Comparison of ENCODE assay signal across 9 cellular contexts in the genomic region with DNA sequence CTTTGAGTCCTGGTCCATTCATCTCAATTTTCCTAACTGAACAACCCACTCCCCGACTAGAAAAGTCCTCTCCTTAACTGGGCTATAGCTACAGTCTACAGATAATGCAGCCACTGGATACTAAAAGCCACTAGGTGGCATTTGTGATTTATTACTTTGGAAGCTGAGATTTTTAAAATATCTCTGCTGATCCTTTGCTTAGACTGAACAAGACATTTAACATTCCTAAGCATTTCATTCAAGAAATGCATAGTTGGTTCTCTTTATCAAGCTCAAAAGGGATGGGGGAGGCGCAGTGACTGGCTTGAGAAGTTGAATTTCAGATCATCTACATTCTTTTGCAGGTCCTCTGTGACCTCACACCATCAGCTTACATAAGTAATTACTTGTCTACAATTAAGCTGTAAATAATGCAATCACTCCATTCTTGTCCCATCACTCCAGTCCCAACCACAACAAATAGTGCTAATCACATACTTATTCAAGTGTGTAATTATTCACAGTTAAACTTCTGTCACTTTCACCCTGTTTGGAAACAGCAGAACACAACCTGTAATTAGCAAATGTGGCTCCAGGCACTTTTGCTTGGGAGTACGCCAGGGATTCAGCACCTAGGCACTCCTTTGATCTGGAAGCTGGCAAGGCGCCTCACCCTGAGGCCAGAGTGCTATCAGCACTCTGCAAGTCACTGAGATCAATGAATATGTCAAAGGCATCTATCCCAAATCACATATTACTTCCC.
DNase-seq lines count a peak whose midpoint lies in the region; ATAC-seq and TF ChIP-seq lines count a peak whose summit lies in the region.
"Had no signal": no experiment of that assay in that cellular context is flagged by ENCODE, and none has a peak within 500 bp of the region (broad histone marks: within the 10 kb centered on the region; RNA-seq: fewer than 3 reads in every experiment).

No MANE protein-coding gene starts in this region.

- no peaks in the 10 kb centered on the region for H3K27me3 ChIP-seq in breast epithelium
- H3K27me3 ChIP-seq in hepatocyte, result peaks cover 4% of the 10 kb centered on the region
- H3K27me3 ChIP-seq in upper lobe of right lung, result no peaks in the 10 kb centered on the region
- H3K27me3 ChIP-seq in ovary, result no peaks in the 10 kb centered on the region
- H3K27me3 ChIP-seq: SJCRH30 had no signal

- H4K20me1 ChIP-seq in hepatocyte (ENCODE audit: insufficient read depth, poor library complexity, severe bottlenecking), result no peaks in the 10 kb centered on the region

- H3K27me3 Mint-ChIP-seq in MCF 10A (ENCODE audit: insufficient read depth, unreplicated experiment), result peaks cover 11% of the 10 kb centered on the region

- peak; percentile 1 for DNase-seq in MCF 10A (ENCODE audit: unreplicated experiment)
- no peak for DNase-seq in breast epithelium (ENCODE audit: low spot score in 2 of 2)
- peak; percentile 32 for DNase-seq in SHP77 treated with DMSO at 0.1 percent for 48 hours (lab: John Stamatoyannopoulos, UW)
- DNase-seq in hepatocyte (ENCODE audit: low spot score), result no peak
- DNase-seq in upper lobe of right lung, result no peak
- no peak for DNase-seq in LoVo (ENCODE audit: low spot score)
- no peak for DNase-seq in ovary

- H3K36me3 Mint-ChIP-seq in MCF 10A (ENCODE audit: insufficient read depth, unreplicated experiment), result peaks cover 5% of the 10 kb centered on the region

- WGBS in hepatocyte (ENCODE audit: low lambda C conversion rate, missing lambda C conversion rate), result 29% methylated on average over 4 of the region's 4 CpGs
- WGBS in ovary, 3 donors, result 54 to 57% (median 55%) methylated on average over 4 of the region's 4 CpGs

- H3K27ac ChIP-seq in breast epithelium (no peak overlapping the region), hepatocyte (no peak overlapping the region), upper lobe of right lung (no peak overlapping the region), ovary (no peak overlapping the region)
- H3K27ac ChIP-seq: SJCRH30 had no signal

- peaks cover 0 to 9% of the 10 kb centered on the region in 2 donors for H3K4me1 ChIP-seq in breast epithelium
- H3K4me1 ChIP-seq in hepatocyte (ENCODE audit: insufficient read depth), result peaks cover 13% of the 10 kb centered on the region
- H3K4me1 ChIP-seq in upper lobe of right lung, result no peaks in the 10 kb centered on the region
- peaks cover 2% of the 10 kb centered on the region for H3K4me1 ChIP-seq in ovary (ENCODE audit: insufficient read depth)
- H3K4me1 ChIP-seq: SJCRH30 had no signal

- CTCF ChIA-PET in MCF 10A (lab: Yijun Ruan, JAX), result interaction anchor here (0.6 to 3.1 kb wide), 13 partner anchors 21 to 592 kb away, joined by 3 to 23 read pairs (median 3); no protein-coding TSS in a partner anchor

- H3K9me3 ChIP-seq in breast epithelium (no peaks in the 10 kb centered on the region), hepatocyte (ENCODE audit: low read depth) (no peaks in the 10 kb centered on the region), upper lobe of right lung (no peaks in the 10 kb centered on the region), ovary (no peaks in the 10 kb centered on the region)
- H3K9me3 ChIP-seq: SJCRH30 had no signal

- no peak overlapping the region for H3K4me3 Mint-ChIP-seq in MCF 10A (ENCODE audit: unreplicated experiment)

- H3K27ac Mint-ChIP-seq in MCF 10A (ENCODE audit: low read depth, unreplicated experiment), result no peak overlapping the region

- intact Hi-C loops in MCF 10A (cut with micrococcal nuclease) (loop anchor here (1.0 kb wide), 2 partner anchors 590 to 1134 kb away; no protein-coding TSS in a partner anchor), breast epithelium (cut with DNase I; ENCODE audit: low total_unique reads) (no loop called here), upper lobe of right lung (cut with DNase I) (no loop called here), ovary (cut with DNase I) (no loop called here)

- no peaks in the 10 kb centered on the region for H3K9me3 Mint-ChIP-seq in MCF 10A (ENCODE audit: unreplicated experiment)

- POLR2A ChIA-PET in MCF 10A (lab: Yijun Ruan, JAX), result interaction anchor here (0.7 to 1.5 kb wide), 2 partner anchors 9 to 319 kb away, joined by 3 read pairs; no protein-coding TSS in a partner anchor

- TF ChIP-seq POLR2A in breast epithelium (IDR thresholded peaks at IDR 0.05) (no peak), ovary (IDR thresholded peaks at IDR 0.05) (no peak)

- no peak overlapping the region for H3K4me2 ChIP-seq in hepatocyte

- ATAC-seq in upper lobe of right lung, result peak; percentile 29
- ATAC-seq in HG03354 (IDR thresholded peaks at IDR 0.05; ENCODE audit: poor library complexity, severe bottlenecking, unreplicated experiment), result no peak

- TF ChIP-seq CTCF in MCF 10A (IDR thresholded peaks at IDR 0.05; ENCODE audit: unreplicated experiment) (peak; percentile 19), breast epithelium (IDR thresholded peaks at IDR 0.05) (no peak), hepatocyte (IDR thresholded peaks at IDR 0.05; ENCODE audit: poor library complexity) (peak; percentile 53), upper lobe of right lung (IDR thresholded peaks at IDR 0.05) (peak; percentile 25), ovary (IDR thresholded peaks at IDR 0.05) (no peak)

- H3K36me3 ChIP-seq in breast epithelium (no peaks in the 10 kb centered on the region), hepatocyte (replicated peaks; ENCODE audit: insufficient read depth, low read depth) (no peaks in the 10 kb centered on the region), upper lobe of right lung (no peaks in the 10 kb centered on the region), ovary (no peaks in the 10 kb centered on the region)
- H3K36me3 ChIP-seq: SJCRH30 had no signal

- peaks cover 8% of the 10 kb centered on the region for H3K4me1 Mint-ChIP-seq in MCF 10A (ENCODE audit: insufficient read depth, unreplicated experiment)

- no peaks in the 10 kb centered on the region for H3K79me2 ChIP-seq in hepatocyte

- no peak for TF ChIP-seq EP300 in ovary (IDR thresholded peaks at IDR 0.05)

- H3K9me2 ChIP-seq in hepatocyte (replicated peaks; ENCODE audit: insufficient read depth), result no peaks in the 10 kb centered on the region

- H3K4me3 ChIP-seq in breast epithelium (no peak overlapping the region), hepatocyte (no peak overlapping the region), upper lobe of right lung (no peak overlapping the region), ovary (no peak overlapping the region)
- H3K4me3 ChIP-seq: SJCRH30 had no signal

- no TSS peak for BruUV-seq in MCF 10A (replicated peaks; lab: Mats Ljungman, UMichigan)

- H2AFZ ChIP-seq in hepatocyte, result no peak overlapping the region

Comparison
In these comparisons a context has a peak if more than half of its experiments do, and no peak if none do; other contexts are left out.
1. DNase-seq: peak in MCF 10A (single experiment) and SHP77 treated with DMSO at 0.1 percent for 48 hours (single experiment); none in breast epithelium (0 of 2), hepatocyte (single experiment), upper lobe of right lung (single experiment), LoVo (single experiment) and ovary (0 of 5).
2. CTCF ChIP-seq: peak in MCF 10A (single experiment), hepatocyte (single experiment) and upper lobe of right lung (single experiment); none in breast epithelium (0 of 3) and ovary (0 of 3).